8 cellular contexts compared by ENCODE assay signal in genomic region chr6:47478233-47479155, GRCh38. TPM values are rescaled to one million over a fixed set of nuclear protein-coding genes. Genes with fewer than 3 reads are reported as not detected.
DNase-seq lines count a peak whose midpoint lies in the region; ATAC-seq and TF ChIP-seq lines count a peak whose summit lies in the region.

No MANE protein-coding gene starts in this region.

- H3K27me3 ChIP-seq in neuronal stem cell (ENCODE audit: control insufficient read depth in 3 of 3, insufficient read depth in 3 of 3, low read depth in 1 of 3, low read length in 3 of 3): peaks cover 0 to 33% (median 0%) of the 10 kb centered on the region in 3 experiments

- H2AK5ac ChIP-seq in neuronal stem cell (ENCODE audit: low read depth, low read length): peak overlapping the region; percentile 37

- H2BK12ac ChIP-seq in neuronal stem cell (ENCODE audit: low read length): no peak overlapping the region

- H2BK120ac ChIP-seq in neuronal stem cell (ENCODE audit: low read depth, low read length): peak overlapping the region; percentile 96

- WGBS in neuronal stem cell (ENCODE audit: extremely low coverage in 2 of 2, insufficient read length in 2 of 2, insufficient replicate concordance in 1 of 2), 2 donors: no CpG with 5 or more reads among the region's 31 CpGs

- peak overlapping the region; percentile 97 for H3K18ac ChIP-seq in neuronal stem cell (ENCODE audit: low read length)

- no peak for TF ChIP-seq CTCF in WI38 (IDR thresholded peaks at IDR 0.05; ENCODE audit: low read depth, low read length)
- TF ChIP-seq CTCF in foreskin fibroblast (IDR thresholded peaks at IDR 0.05; ENCODE audit: low read depth, low read length): no peak

- peak overlapping the region; percentile 96 for H3K9ac ChIP-seq in neuronal stem cell (ENCODE audit: low read depth, low read length, poor library complexity)

- H4K91ac ChIP-seq in neuronal stem cell (ENCODE audit: low read depth, low read length, poor library complexity): peak overlapping the region; percentile 30

- no peaks in the 10 kb centered on the region for H3K9me3 ChIP-seq in neuronal stem cell (replicated peaks in 1 of 2; ENCODE audit: control insufficient read depth in 2 of 2, insufficient read depth in 1 of 2, low read depth in 1 of 2, low read length in 2 of 2)

- H3K27ac ChIP-seq in neuronal stem cell (replicated peaks; ENCODE audit: low read length): peak overlapping the region; percentile 95

- peak overlapping the region; percentile 99 for H3K23ac ChIP-seq in neuronal stem cell (ENCODE audit: low read depth, low read length, poor library complexity)

- no peaks in the 10 kb centered on the region for H3K36me3 ChIP-seq in neuronal stem cell (replicated peaks in 1 of 2; ENCODE audit: control insufficient read depth in 2 of 2, insufficient read depth in 2 of 2, low read length in 2 of 2)

- peaks cover 2 to 12% of the 10 kb centered on the region in 2 donors for H3K4me1 ChIP-seq in neuronal stem cell (ENCODE audit: control insufficient read depth in 2 of 2, insufficient read depth in 1 of 2, low read depth in 1 of 2, low read length in 2 of 2)

- H2AFZ ChIP-seq in neuronal stem cell (ENCODE audit: low read length): peak overlapping the region; percentile 100

- ATAC-seq in GM21447 (IDR thresholded peaks at IDR 0.05; ENCODE audit: unreplicated experiment) (peak; percentile 30), GM18520 (IDR thresholded peaks at IDR 0.05; ENCODE audit: unreplicated experiment) (no peak)

- H4K8ac ChIP-seq in neuronal stem cell (ENCODE audit: low read depth, low read length): no peak overlapping the region

- H3K4me3 ChIP-seq in Jurkat, Clone E6-1 (ENCODE audit: low read length): peak overlapping the region; percentile 81
- peak overlapping the region; percentile 87 for H3K4me3 ChIP-seq in WI38 (ENCODE audit: low read depth, low read length)
- H3K4me3 ChIP-seq in foreskin fibroblast (ENCODE audit: low read depth in 1 of 2, low read length in 2 of 2): peak overlapping the region; percentile 76 to 89
- peak overlapping the region; percentile 79 to 93 for H3K4me3 ChIP-seq in neuronal stem cell (ENCODE audit: low read length in 2 of 2)

- no peak overlapping the region for H3K14ac ChIP-seq in neuronal stem cell (ENCODE audit: low read length)

- peak overlapping the region; percentile 84 for H3K4ac ChIP-seq in neuronal stem cell (ENCODE audit: low read length)

- peak; percentile 55 for DNase-seq in Daoy (ENCODE audit: low read depth)
- DNase-seq in Jurkat, Clone E6-1 (ENCODE audit: low read depth, low spot score): peak; percentile 15
- DNase-seq in foreskin fibroblast: peak in 1 of 2 donors; percentile 39
- DNase-seq in neuronal stem cell (ENCODE audit: low spot score): no peak
- DNase-seq in mucosa of gallbladder (ENCODE audit: low spot score): no peak

- H3K79me1 ChIP-seq in neuronal stem cell (ENCODE audit: low read depth, low read length): peaks cover 5% of the 10 kb centered on the region

- peak overlapping the region; percentile 99 for H2BK5ac ChIP-seq in neuronal stem cell (ENCODE audit: low read length)

- peak overlapping the region; percentile 72 for H3K4me2 ChIP-seq in neuronal stem cell (ENCODE audit: insufficient read depth, low read length, poor library complexity, severe bottlenecking)

- H2BK15ac ChIP-seq in neuronal stem cell (ENCODE audit: low read length): peak overlapping the region; percentile 89

RNA-seq across cellular contexts. Expression of gene CD2AP, which starts 0.9 kb away (rescaled TPM):
- total RNA-seq in Daoy (2014; rRNA removed; shearing (Covaris generic)): 53.8 and 61.6 TPM in 2 replicates
- polyA plus RNA-seq in Jurkat, Clone E6-1 (2012; ENCODE audit: insufficient read depth, insufficient read length): 12.9 TPM
- 17.0 TPM for polyA plus RNA-seq in neuronal stem cell (2013, experiment 1 of 2)
- polyA plus RNA-seq in neuronal stem cell (2013, experiment 2 of 2): 17.3 TPM
- 49.2 TPM for total RNA-seq in mucosa of gallbladder

Comparison
In these comparisons a context has a peak if more than half of its experiments do, and no peak if none do; other contexts are left out.
1. DNase-seq: peak in Daoy (single experiment) and Jurkat, Clone E6-1 (single experiment); none in neuronal stem cell (single experiment) and mucosa of gallbladder (single experiment).
2. Peak in every context shown above with its lines, with median percentiles within 50 percentile points of each other: H3K4me3 ChIP-seq.